Comparison of ENCODE assay signal across 10 cellular contexts in the genomic region with DNA sequence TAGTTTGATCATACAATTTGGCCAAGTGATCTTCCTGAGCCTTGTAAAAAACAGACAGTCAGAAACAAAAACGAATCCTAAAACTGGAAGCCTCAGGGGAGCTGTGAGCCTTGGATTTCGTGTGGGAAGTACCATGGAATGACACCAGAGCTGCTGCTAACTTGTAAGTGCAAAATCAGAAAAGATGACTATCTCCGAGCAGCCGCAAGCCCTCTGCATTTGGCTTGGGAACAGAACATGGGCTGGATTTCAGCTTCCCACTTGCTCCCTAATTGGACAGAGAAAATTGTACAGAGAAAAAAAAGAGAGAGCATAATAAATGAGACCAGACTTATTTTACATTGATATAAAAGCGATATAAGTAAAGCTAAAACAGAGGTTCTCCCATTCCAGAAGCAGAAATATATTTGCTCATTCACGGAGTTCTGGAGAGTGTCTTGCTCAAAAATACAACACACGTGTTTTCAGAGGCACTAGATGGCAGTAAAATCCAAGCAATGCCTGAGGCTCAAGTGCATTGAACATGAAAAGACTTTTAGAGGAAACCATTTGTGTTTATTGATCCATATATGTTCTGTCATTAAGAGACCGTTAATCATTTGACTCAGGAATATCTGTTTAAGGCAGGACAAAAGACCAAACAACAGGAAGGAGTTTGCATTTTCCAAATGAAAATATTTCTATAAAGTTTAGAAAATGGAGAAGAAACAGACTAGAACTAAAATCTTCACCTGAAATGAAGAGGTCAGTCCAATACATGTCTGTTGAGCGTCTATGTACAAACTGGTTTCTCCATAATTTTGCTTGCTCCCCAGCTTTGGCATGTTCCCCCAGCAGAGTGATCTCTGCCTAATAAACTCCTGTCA.
A peak's percentile ranks its signal among the peaks of the same experiment; 100 is the strongest.
DNase-seq lines count a peak whose midpoint lies in the region; ATAC-seq and TF ChIP-seq lines count a peak whose summit lies in the region.
"Had no signal": no experiment of that assay in that cellular context is flagged by ENCODE, and none has a peak within 500 bp of the region (broad histone marks: within the 10 kb centered on the region; RNA-seq: fewer than 3 reads in every experiment).

No MANE protein-coding gene starts in this region.

- peak; percentile 44 for TF ChIP-seq CTCF in MM.1S (IDR thresholded peaks at IDR 0.05; ENCODE audit: low read length)
- TF ChIP-seq CTCF in astrocyte of the spinal cord (IDR thresholded peaks at IDR 0.05; ENCODE audit: low read depth, low read length) = peak; percentile 29

- H4K20me1 ChIP-seq in MM.1S (ENCODE audit: insufficient read depth, low read length) = no peaks in the 10 kb centered on the region

- H3K27me3 ChIP-seq in MM.1S (replicated peaks; ENCODE audit: insufficient read depth, low read length) = no peaks in the 10 kb centered on the region
- H3K27me3 ChIP-seq in MG63 = no peaks in the 10 kb centered on the region
- H3K27me3 ChIP-seq: neutrophil, SJCRH30 had no signal

- H3K4me2 ChIP-seq in MM.1S (ENCODE audit: low read depth, low read length) = no peak overlapping the region

- H2AFZ ChIP-seq in MM.1S (ENCODE audit: low read length) = no peak overlapping the region

- no peak for ATAC-seq in GM19463 (IDR thresholded peaks at IDR 0.05; ENCODE audit: unreplicated experiment)
- ATAC-seq in GM21786 (IDR thresholded peaks at IDR 0.05; ENCODE audit: unreplicated experiment) = no peak

- no peaks in the 10 kb centered on the region for H3K9me2 ChIP-seq in MM.1S (replicated peaks; ENCODE audit: insufficient read depth, low read length)

- in situ Hi-C loops in astrocyte of the spinal cord (cut with HindIII; ENCODE audit: low sequenced_read_pairs) = no loop called here

- no peak overlapping the region for H3K9ac ChIP-seq in MM.1S (ENCODE audit: low read length)

- H3K36me3 ChIP-seq in MM.1S (replicated peaks; ENCODE audit: insufficient read depth, low read length) = no peaks in the 10 kb centered on the region
- no peaks in the 10 kb centered on the region for H3K36me3 ChIP-seq in MG63
- H3K36me3 ChIP-seq: neutrophil, SJCRH30 had no signal

- DNase-seq in EH (ENCODE audit: low read depth) (peak; percentile 49), MM.1S (peak; percentile 33), astrocyte of the spinal cord (ENCODE audit: low read depth, low spot score) (peak; percentile 43), left kidney (ENCODE audit: low read depth, low spot score) (peak; percentile 54), MG63 (no peak), CD1c-positive myeloid dendritic cell (ENCODE audit: extremely low spot score) (no peak)

- no peak overlapping the region for H3K4me3 ChIP-seq in MM.1S (ENCODE audit: low read length)
- H3K4me3 ChIP-seq in astrocyte of the spinal cord (ENCODE audit: low read depth, low read length) = no peak overlapping the region
- no peak overlapping the region for H3K4me3 ChIP-seq in MG63
- H3K4me3 ChIP-seq: SJCRH30 had no signal

- H3F3A ChIP-seq in MM.1S (ENCODE audit: insufficient read depth, low read length) = no peaks in the 10 kb centered on the region

- no peak overlapping the region for H3K27ac ChIP-seq in MM.1S (ENCODE audit: low read length)
- H3K27ac ChIP-seq: neutrophil, SJCRH30 had no signal

- no peaks in the 10 kb centered on the region for H3K79me2 ChIP-seq in MM.1S (ENCODE audit: low read length)

- H3K4me1 ChIP-seq in MM.1S (ENCODE audit: low read length) = no peaks in the 10 kb centered on the region
- H3K4me1 ChIP-seq: SJCRH30 had no signal

- H3K9me3 ChIP-seq in MM.1S (replicated peaks; ENCODE audit: insufficient read depth, low read length) (no peaks in the 10 kb centered on the region), MG63 (no peaks in the 10 kb centered on the region)
- H3K9me3 ChIP-seq: neutrophil, SJCRH30 had no signal

Comparison
In these comparisons a context has a peak if more than half of its experiments do, and no peak if none do; other contexts are left out.
1. DNase-seq: peak in EH (single experiment), MM.1S (single experiment), astrocyte of the spinal cord (single experiment) and left kidney (single experiment); none in MG63 (single experiment) and CD1c-positive myeloid dendritic cell (single experiment).